ENCODE assay signal across 1 cellular context in the genomic region with DNA sequence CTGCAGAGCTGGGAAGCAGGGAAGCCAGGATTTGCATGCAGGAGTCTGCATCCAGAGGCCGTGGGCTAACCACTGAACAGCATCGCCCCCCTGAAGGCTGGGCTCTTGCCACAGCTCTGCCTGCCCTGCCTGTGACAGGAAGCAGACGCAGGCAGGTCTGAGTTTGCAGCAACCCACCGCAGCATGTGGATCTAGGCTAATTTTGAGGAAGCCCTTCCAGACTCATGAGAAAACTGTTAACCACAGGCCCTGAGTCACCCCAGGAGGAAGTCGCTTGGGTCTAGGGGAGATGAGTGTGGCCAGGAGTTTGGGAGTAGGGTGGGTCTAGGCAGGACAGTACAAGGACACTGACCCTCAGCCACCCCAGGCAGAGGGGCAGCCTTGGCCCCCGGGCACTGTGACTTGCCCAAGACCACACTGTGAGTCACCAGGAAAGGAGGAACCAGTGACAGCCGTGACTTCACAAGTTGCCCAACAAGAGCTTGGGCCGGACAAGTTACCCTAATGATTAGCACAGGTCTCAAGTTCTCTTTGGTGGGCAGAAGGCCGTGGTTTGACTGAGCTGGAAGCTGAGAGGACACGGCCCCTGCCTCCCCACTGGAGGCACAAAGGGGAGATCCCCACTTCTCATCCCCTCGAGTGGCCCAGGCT.
TF ChIP-seq lines count a peak whose summit lies in the region.

No MANE protein-coding gene starts in this region.

TF ChIP-seq in K562, 482 proteins besides CTCF, POLR2A, EP300 and RAD21 (continued from another document and continues in another):
- TF ChIP-seq, protein P1, sequence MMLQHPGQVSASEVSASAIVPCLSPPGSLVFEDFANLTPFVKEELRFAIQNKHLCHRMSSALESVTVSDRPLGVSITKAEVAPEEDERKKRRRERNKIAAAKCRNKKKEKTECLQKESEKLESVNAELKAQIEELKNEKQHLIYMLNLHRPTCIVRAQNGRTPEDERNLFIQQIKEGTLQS (IDR thresholded peaks at IDR 0.05): peak; percentile 87
- TF ChIP-seq, protein P1 (CRISPR knock-in tag; conservative IDR thresholded peaks at IDR 0.05): 0 out of 2 replicates have a peak, but pooled peaks have one; percentile 44
- TF ChIP-seq, protein P2, sequence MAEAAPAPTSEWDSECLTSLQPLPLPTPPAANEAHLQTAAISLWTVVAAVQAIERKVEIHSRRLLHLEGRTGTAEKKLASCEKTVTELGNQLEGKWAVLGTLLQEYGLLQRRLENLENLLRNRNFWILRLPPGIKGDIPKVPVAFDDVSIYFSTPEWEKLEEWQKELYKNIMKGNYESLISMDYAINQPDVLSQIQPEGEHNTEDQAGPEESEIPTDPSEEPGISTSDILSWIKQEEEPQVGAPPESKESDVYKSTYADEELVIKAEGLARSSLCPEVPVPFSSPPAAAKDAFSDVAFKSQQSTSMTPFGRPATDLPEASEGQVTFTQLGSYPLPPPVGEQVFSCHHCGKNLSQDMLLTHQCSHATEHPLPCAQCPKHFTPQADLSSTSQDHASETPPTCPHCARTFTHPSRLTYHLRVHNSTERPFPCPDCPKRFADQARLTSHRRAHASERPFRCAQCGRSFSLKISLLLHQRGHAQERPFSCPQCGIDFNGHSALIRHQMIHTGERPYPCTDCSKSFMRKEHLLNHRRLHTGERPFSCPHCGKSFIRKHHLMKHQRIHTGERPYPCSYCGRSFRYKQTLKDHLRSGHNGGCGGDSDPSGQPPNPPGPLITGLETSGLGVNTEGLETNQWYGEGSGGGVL (CRISPR knock-in tag; IDR thresholded peaks at IDR 0.05): no peak
- TF ChIP-seq PCBP2 (IDR thresholded peaks at IDR 0.05; ENCODE audit: low read depth, low read length, poor library complexity, severe bottlenecking): no peak
- TF ChIP-seq, protein P3, sequence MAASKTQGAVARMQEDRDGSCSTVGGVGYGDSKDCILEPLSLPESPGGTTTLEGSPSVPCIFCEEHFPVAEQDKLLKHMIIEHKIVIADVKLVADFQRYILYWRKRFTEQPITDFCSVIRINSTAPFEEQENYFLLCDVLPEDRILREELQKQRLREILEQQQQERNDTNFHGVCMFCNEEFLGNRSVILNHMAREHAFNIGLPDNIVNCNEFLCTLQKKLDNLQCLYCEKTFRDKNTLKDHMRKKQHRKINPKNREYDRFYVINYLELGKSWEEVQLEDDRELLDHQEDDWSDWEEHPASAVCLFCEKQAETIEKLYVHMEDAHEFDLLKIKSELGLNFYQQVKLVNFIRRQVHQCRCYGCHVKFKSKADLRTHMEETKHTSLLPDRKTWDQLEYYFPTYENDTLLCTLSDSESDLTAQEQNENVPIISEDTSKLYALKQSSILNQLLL (CRISPR knock-in tag; IDR thresholded peaks at IDR 0.05; ENCODE audit: borderline replicate concordance): no peak
- TF ChIP-seq POU5F1 (IDR thresholded peaks at IDR 0.05; ENCODE audit: borderline replicate concordance, low read depth, low read length, partially characterized antibody): no peak
- TF ChIP-seq CHD2 (IDR thresholded peaks at IDR 0.05; ENCODE audit: low read depth, low read length): no peak
- TF ChIP-seq TSC22D4 (tag; IDR thresholded peaks at IDR 0.05): no peak
- TF ChIP-seq SMAD3 (CRISPR knock-in tag; conservative IDR thresholded peaks at IDR 0.05): peak; percentile 85
- no peak for TF ChIP-seq YBX1 (IDR thresholded peaks at IDR 0.05)
- no peak for TF ChIP-seq ZFP30 (CRISPR knock-in tag; IDR thresholded peaks at IDR 0.05; ENCODE audit: borderline replicate concordance)
- TF ChIP-seq, protein P4, sequence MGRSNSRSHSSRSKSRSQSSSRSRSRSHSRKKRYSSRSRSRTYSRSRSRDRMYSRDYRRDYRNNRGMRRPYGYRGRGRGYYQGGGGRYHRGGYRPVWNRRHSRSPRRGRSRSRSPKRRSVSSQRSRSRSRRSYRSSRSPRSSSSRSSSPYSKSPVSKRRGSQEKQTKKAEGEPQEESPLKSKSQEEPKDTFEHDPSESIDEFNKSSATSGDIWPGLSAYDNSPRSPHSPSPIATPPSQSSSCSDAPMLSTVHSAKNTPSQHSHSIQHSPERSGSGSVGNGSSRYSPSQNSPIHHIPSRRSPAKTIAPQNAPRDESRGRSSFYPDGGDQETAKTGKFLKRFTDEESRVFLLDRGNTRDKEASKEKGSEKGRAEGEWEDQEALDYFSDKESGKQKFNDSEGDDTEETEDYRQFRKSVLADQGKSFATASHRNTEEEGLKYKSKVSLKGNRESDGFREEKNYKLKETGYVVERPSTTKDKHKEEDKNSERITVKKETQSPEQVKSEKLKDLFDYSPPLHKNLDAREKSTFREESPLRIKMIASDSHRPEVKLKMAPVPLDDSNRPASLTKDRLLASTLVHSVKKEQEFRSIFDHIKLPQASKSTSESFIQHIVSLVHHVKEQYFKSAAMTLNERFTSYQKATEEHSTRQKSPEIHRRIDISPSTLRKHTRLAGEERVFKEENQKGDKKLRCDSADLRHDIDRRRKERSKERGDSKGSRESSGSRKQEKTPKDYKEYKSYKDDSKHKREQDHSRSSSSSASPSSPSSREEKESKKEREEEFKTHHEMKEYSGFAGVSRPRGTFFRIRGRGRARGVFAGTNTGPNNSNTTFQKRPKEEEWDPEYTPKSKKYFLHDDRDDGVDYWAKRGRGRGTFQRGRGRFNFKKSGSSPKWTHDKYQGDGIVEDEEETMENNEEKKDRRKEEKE (IDR thresholded peaks at IDR 0.05; ENCODE audit: borderline replicate concordance in 1 of 2, control insufficient read depth in 1 of 2, low read depth in 2 of 2, low read length in 1 of 2): no peak
- TF ChIP-seq HDAC1 (IDR thresholded peaks at IDR 0.05): peak in 1 of 2 experiments; percentile 57; a peak in 1 of 4 replicates
- TF ChIP-seq, protein P5, sequence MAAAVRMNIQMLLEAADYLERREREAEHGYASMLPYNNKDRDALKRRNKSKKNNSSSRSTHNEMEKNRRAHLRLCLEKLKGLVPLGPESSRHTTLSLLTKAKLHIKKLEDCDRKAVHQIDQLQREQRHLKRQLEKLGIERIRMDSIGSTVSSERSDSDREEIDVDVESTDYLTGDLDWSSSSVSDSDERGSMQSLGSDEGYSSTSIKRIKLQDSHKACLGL (CRISPR knock-in tag; IDR thresholded peaks at IDR 0.05; ENCODE audit: borderline replicate concordance, poor library complexity, severe bottlenecking): no peak
- peak; percentile 76; the same call in 1 of the 2 replicates for TF ChIP-seq ZNF57 (CRISPR knock-in tag; IDR thresholded peaks at IDR 0.05)
- TF ChIP-seq, protein P6, sequence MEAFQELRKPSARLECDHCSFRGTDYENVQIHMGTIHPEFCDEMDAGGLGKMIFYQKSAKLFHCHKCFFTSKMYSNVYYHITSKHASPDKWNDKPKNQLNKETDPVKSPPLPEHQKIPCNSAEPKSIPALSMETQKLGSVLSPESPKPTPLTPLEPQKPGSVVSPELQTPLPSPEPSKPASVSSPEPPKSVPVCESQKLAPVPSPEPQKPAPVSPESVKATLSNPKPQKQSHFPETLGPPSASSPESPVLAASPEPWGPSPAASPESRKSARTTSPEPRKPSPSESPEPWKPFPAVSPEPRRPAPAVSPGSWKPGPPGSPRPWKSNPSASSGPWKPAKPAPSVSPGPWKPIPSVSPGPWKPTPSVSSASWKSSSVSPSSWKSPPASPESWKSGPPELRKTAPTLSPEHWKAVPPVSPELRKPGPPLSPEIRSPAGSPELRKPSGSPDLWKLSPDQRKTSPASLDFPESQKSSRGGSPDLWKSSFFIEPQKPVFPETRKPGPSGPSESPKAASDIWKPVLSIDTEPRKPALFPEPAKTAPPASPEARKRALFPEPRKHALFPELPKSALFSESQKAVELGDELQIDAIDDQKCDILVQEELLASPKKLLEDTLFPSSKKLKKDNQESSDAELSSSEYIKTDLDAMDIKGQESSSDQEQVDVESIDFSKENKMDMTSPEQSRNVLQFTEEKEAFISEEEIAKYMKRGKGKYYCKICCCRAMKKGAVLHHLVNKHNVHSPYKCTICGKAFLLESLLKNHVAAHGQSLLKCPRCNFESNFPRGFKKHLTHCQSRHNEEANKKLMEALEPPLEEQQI (IDR thresholded peaks at IDR 0.05): no peak
- no peak for TF ChIP-seq TCF7L2 (IDR thresholded peaks at IDR 0.05; ENCODE audit: low read depth, low read length)
- TF ChIP-seq, protein P7, sequence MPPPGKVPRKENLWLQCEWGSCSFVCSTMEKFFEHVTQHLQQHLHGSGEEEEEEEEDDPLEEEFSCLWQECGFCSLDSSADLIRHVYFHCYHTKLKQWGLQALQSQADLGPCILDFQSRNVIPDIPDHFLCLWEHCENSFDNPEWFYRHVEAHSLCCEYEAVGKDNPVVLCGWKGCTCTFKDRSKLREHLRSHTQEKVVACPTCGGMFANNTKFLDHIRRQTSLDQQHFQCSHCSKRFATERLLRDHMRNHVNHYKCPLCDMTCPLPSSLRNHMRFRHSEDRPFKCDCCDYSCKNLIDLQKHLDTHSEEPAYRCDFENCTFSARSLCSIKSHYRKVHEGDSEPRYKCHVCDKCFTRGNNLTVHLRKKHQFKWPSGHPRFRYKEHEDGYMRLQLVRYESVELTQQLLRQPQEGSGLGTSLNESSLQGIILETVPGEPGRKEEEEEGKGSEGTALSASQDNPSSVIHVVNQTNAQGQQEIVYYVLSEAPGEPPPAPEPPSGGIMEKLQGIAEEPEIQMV (tag; conservative IDR thresholded peaks at IDR 0.05; ENCODE audit: low read depth): peak; percentile 89
- no peak for TF ChIP-seq MEF2A (IDR thresholded peaks at IDR 0.05; ENCODE audit: control insufficient read depth, low read depth, low read length)
- TF ChIP-seq, protein P8, sequence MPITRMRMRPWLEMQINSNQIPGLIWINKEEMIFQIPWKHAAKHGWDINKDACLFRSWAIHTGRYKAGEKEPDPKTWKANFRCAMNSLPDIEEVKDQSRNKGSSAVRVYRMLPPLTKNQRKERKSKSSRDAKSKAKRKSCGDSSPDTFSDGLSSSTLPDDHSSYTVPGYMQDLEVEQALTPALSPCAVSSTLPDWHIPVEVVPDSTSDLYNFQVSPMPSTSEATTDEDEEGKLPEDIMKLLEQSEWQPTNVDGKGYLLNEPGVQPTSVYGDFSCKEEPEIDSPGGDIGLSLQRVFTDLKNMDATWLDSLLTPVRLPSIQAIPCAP (CRISPR knock-in tag; IDR thresholded peaks at IDR 0.05; ENCODE audit: borderline replicate concordance): peak; percentile 21; the same call in 1 of the 2 replicates
- TF ChIP-seq, protein P9, sequence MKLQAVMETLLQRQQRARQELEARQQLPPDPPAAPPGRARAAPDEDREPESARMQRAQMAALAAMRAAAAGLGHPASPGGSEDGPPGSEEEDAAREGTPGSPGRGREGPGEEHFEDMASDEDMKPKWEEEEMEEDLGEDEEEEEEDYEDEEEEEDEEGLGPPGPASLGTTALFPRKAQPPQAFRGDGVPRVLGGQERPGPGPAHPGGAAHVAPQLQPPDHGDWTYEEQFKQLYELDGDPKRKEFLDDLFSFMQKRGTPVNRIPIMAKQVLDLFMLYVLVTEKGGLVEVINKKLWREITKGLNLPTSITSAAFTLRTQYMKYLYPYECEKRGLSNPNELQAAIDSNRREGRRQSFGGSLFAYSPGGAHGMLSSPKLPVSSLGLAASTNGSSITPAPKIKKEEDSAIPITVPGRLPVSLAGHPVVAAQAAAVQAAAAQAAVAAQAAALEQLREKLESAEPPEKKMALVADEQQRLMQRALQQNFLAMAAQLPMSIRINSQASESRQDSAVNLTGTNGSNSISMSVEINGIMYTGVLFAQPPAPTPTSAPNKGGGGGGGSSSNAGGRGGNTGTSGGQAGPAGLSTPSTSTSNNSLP (IDR thresholded peaks at IDR 0.05; ENCODE audit: borderline replicate concordance, low read depth, low read length): no peak
- peak; percentile 29; the same call in 1 of the 2 replicates for TF ChIP-seq TCF3 (CRISPR knock-in tag; IDR thresholded peaks at IDR 0.05)
- peak; percentile 99 for TF ChIP-seq SPI1 (IDR thresholded peaks at IDR 0.05; ENCODE audit: borderline replicate concordance, low read depth, low read length)
